11 cellular contexts compared by ENCODE assay signal in genomic region chr13:44906758-44907157, GRCh38.
DNase-seq lines count a peak whose midpoint lies in the region; ATAC-seq and TF ChIP-seq lines count a peak whose summit lies in the region.
"Had no signal": no experiment of that assay in that cellular context is flagged by ENCODE, and none has a peak within 500 bp of the region (broad histone marks: within the 10 kb centered on the region; RNA-seq: fewer than 3 reads in every experiment).

No MANE protein-coding gene starts in this region.

- H3K4me2 ChIP-seq in SK-N-SH = peak overlapping the region; percentile 47

- peak overlapping the region; percentile 22; the same call in 1 of the 2 replicates for H3K9ac ChIP-seq in SK-N-SH

- no peak for TF ChIP-seq POLR2A in ovary (IDR thresholded peaks at IDR 0.05)

- H3K27me3 ChIP-seq in SK-N-SH (ENCODE audit: insufficient read depth) (no peaks in the 10 kb centered on the region), ovary (no peaks in the 10 kb centered on the region)

- intact Hi-C loops in ovary (cut with DNase I) = no loop called here

- no peak for ATAC-seq in GM19395 (IDR thresholded peaks at IDR 0.05; ENCODE audit: unreplicated experiment)

- TF ChIP-seq CTCF in AG09309 (IDR thresholded peaks at IDR 0.05; ENCODE audit: control insufficient read depth, insufficient read depth, low read depth, low read length, missing control alignments) (no peak), SK-N-SH (IDR thresholded peaks at IDR 0.05) (no peak), foreskin fibroblast (IDR thresholded peaks at IDR 0.05; ENCODE audit: low read depth, low read length) (no peak), ovary (IDR thresholded peaks at IDR 0.05) (no peak)

- no peak for TF ChIP-seq EP300 in SK-N-SH (IDR thresholded peaks at IDR 0.05; ENCODE audit: borderline replicate concordance in 1 of 2, low read depth in 1 of 2, low read length in 1 of 2)
- TF ChIP-seq EP300 in ovary (IDR thresholded peaks at IDR 0.05) = peak; percentile 14

- DNase-seq in AG09309 (ENCODE audit: low read depth) = peak; percentile 46
- DNase-seq in SK-N-SH = no peak
- DNase-seq in foreskin fibroblast = peak; percentile 57 to 79
- DNase-seq in ovary = peak; percentile 51 to 60 (median 56)
- no peak for DNase-seq in GM19238 (ENCODE audit: insufficient read length, low spot score)
- DNase-seq in SHP77 (lab: John Stamatoyannopoulos, UW) = no peak
- DNase-seq in H4 (ENCODE audit: low spot score) = no peak
- DNase-seq: activated CD8-positive, alpha-beta memory T cell treated with anti-CD3 and anti-CD28 coated beads, Interleukin-2, amount 50 U/mL, for 4 hours; CD8-positive, alpha-beta memory T cell; NCI-H1436 had no signal

- no peaks in the 10 kb centered on the region for H3K9me2 ChIP-seq in SK-N-SH

- peak overlapping the region; percentile 80; the same call in 1 of the 2 replicates for H2AFZ ChIP-seq in SK-N-SH (ENCODE audit: low read depth)

- no peaks in the 10 kb centered on the region for H4K20me1 ChIP-seq in SK-N-SH (ENCODE audit: insufficient read depth)

- H3K4me1 ChIP-seq in SK-N-SH (ENCODE audit: control insufficient read depth in 1 of 2, insufficient read depth in 2 of 2, low read depth in 1 of 2, low read length in 1 of 2) = peaks cover 17 to 40% of the 10 kb centered on the region in 2 experiments; a peak in 3 of 4 replicates
- peaks cover 17% of the 10 kb centered on the region for H3K4me1 ChIP-seq in ovary (ENCODE audit: insufficient read depth)

- WGBS in SK-N-SH (ENCODE audit: low lambda C conversion rate) = 52% methylated on average over 7 of the region's 7 CpGs
- 4 to 9% (median 6%) methylated on average over 7 of the region's 7 CpGs for WGBS in ovary, 3 donors

- H3K36me3 ChIP-seq in SK-N-SH (replicated peaks in 1 of 2; ENCODE audit: control insufficient read depth in 1 of 2, insufficient read depth in 2 of 2, low read length in 1 of 2) (no peaks in the 10 kb centered on the region), ovary (no peaks in the 10 kb centered on the region)

- H3K9me3 ChIP-seq in SK-N-SH (no peaks in the 10 kb centered on the region), ovary (no peaks in the 10 kb centered on the region)

- CTCF ChIA-PET in SK-N-SH (lab: Yijun Ruan, JAX) = interaction anchor here (1.7 kb wide), 1 partner anchor 88 kb away, joined by 3 read pairs; no protein-coding TSS in a partner anchor

- POLR2A ChIA-PET in SK-N-SH (lab: Yijun Ruan, JAX) = no interaction called here

- peak overlapping the region; percentile 72 to 89 for H3K27ac ChIP-seq in SK-N-SH (ENCODE audit: low read depth in 2 of 2, low read length in 1 of 2)
- H3K27ac ChIP-seq in ovary = peak overlapping the region in 1 of 2 donors; percentile 57

- H3K4me3 ChIP-seq in AG09309 (ENCODE audit: control insufficient read depth, low read depth, low read length) (no peak overlapping the region), SK-N-SH (ENCODE audit: low read depth in 2 of 2, low read length in 1 of 2) (no peak overlapping the region), foreskin fibroblast (ENCODE audit: low read depth in 1 of 2, low read length in 2 of 2) (no peak overlapping the region), ovary (no peak overlapping the region)

- peaks cover 3% of the 10 kb centered on the region for H3F3A ChIP-seq in SK-N-SH (replicated peaks; ENCODE audit: insufficient read depth)

- no peak for TF ChIP-seq RAD21 in SK-N-SH (IDR thresholded peaks at IDR 0.05; ENCODE audit: low read length)

- H3K79me2 ChIP-seq in SK-N-SH (ENCODE audit: insufficient read depth) = no peaks in the 10 kb centered on the region

TF ChIP-seq in SK-N-SH, 30 proteins besides CTCF, POLR2A, EP300 and RAD21:
- TF ChIP-seq REST (IDR thresholded peaks at IDR 0.05; ENCODE audit: low read depth, low read length) (0 out of 2 replicates have a peak, but pooled peaks have one; percentile 27), POLR2AphosphoS5 (IDR thresholded peaks at IDR 0.05; ENCODE audit: low read depth, low read length) (peak; percentile 23; the same call in 1 of the 2 replicates), NFIC (IDR thresholded peaks at IDR 0.05; ENCODE audit: borderline replicate concordance) (peak; percentile 63; the same call in 1 of the 2 replicates), FOSL2 (IDR thresholded peaks at IDR 0.05; ENCODE audit: borderline replicate concordance, low read depth) (no peak), MAX (IDR thresholded peaks at IDR 0.05; ENCODE audit: low read depth) (peak; percentile 37; the same call in 1 of the 2 replicates)

Comparison
In these comparisons a context has a peak if more than half of its experiments do, and no peak if none do; other contexts are left out.
1. DNase-seq: peak in AG09309 (single experiment), foreskin fibroblast (2 of 2) and ovary (5 of 5); none in SK-N-SH (single experiment), GM19238 (single experiment), SHP77 (0 of 2) and H4 (single experiment).